In genomic region chr2:65032016-65032975, GRCh38 we compare ENCODE assay signal across 10 cellular contexts. TPM values are rescaled to one million over a fixed set of nuclear protein-coding genes. Genes with fewer than 3 reads are reported as not detected.
DNase-seq lines count a peak whose midpoint lies in the region; ATAC-seq lines count a peak whose summit lies in the region.
"Had no signal": no experiment of that assay in that cellular context is flagged by ENCODE, and none has a peak within 500 bp of the region (broad histone marks: within the 10 kb centered on the region; RNA-seq: fewer than 3 reads in every experiment).

No MANE protein-coding gene starts in this region.

- no peaks in the 10 kb centered on the region for H3K9me3 Mint-ChIP-seq in activated T-cell treated with anti-CD3 and anti-CD28 coated beads, Interleukin-2, amount 50 U/mL, for 24 hours
- H3K9me3 Mint-ChIP-seq in stimulated activated naive CD8-positive, alpha-beta T cell treated with anti-CD3 and anti-CD28 coated beads, Interleukin-15, amount 100 ng/mL, for 72 hours, result no peaks in the 10 kb centered on the region
- H3K9me3 Mint-ChIP-seq: activated naive CD4-positive, alpha-beta T cell treated with anti-CD3 and anti-CD28 coated beads for 36 hours had no signal

- H3K36me3 Mint-ChIP-seq in activated T-cell treated with anti-CD3 and anti-CD28 coated beads, Interleukin-2, amount 50 U/mL, for 24 hours (ENCODE audit: low read depth), result no peaks in the 10 kb centered on the region

- peak overlapping the region; percentile 19 for H3K27ac Mint-ChIP-seq in activated T-cell treated with anti-CD3 and anti-CD28 coated beads, Interleukin-2, amount 50 U/mL, for 24 hours
- H3K27ac Mint-ChIP-seq in stimulated activated naive CD8-positive, alpha-beta T cell treated with anti-CD3 and anti-CD28 coated beads, Interleukin-15, amount 100 ng/mL, for 72 hours, result peak overlapping the region; percentile 50 to 80
- H3K27ac Mint-ChIP-seq: activated naive CD4-positive, alpha-beta T cell treated with anti-CD3 and anti-CD28 coated beads for 36 hours had no signal

- peak overlapping the region; percentile 8 for H3K4me3 Mint-ChIP-seq in activated T-cell treated with anti-CD3 and anti-CD28 coated beads, Interleukin-2, amount 50 U/mL, for 24 hours
- H3K4me3 Mint-ChIP-seq in stimulated activated naive CD8-positive, alpha-beta T cell treated with anti-CD3 and anti-CD28 coated beads, Interleukin-15, amount 100 ng/mL, for 72 hours, result peak overlapping the region; percentile 15 to 57
- H3K4me3 Mint-ChIP-seq: activated naive CD4-positive, alpha-beta T cell treated with anti-CD3 and anti-CD28 coated beads for 36 hours had no signal

- no peaks in the 10 kb centered on the region for H3K27me3 Mint-ChIP-seq in activated T-cell treated with anti-CD3 and anti-CD28 coated beads, Interleukin-2, amount 50 U/mL, for 24 hours
- no peaks in the 10 kb centered on the region for H3K27me3 Mint-ChIP-seq in stimulated activated naive CD8-positive, alpha-beta T cell treated with anti-CD3 and anti-CD28 coated beads, Interleukin-15, amount 100 ng/mL, for 72 hours

- peak; percentile 73 to 86 for ATAC-seq in left cardiac atrium
- ATAC-seq in stimulated activated naive CD8-positive, alpha-beta T cell treated with anti-CD3 and anti-CD28 coated beads, Interleukin-15, amount 100 ng/mL, for 72 hours, result no peak

- peak; percentile 35 for DNase-seq in activated T-cell treated with anti-CD3 and anti-CD28 coated beads, Interleukin-2, amount 50 U/mL, for 24 hours
- DNase-seq in activated T-cell treated with anti-CD3 and anti-CD28 coated beads for 4 hours (no peak), NCI-H345 (lab: John Stamatoyannopoulos, UW) (peak; percentile 51), left cardiac atrium (no peak), NCI-H446 treated with DMSO at 0.1 percent for 48 hours (lab: John Stamatoyannopoulos, UW) (no peak), GF-D8 (lab: John Stamatoyannopoulos, UW) (no peak)
- no peak for DNase-seq in stimulated activated naive CD8-positive, alpha-beta T cell treated with anti-CD3 and anti-CD28 coated beads, Interleukin-15, amount 100 ng/mL, for 72 hours
- DNase-seq in effector CD4-positive, alpha-beta T cell, result no peak
- DNase-seq: MG63 had no signal

- intact Hi-C loops in left cardiac atrium (cut with DNase I), result no loop called here

- H3K4me1 Mint-ChIP-seq in activated T-cell treated with anti-CD3 and anti-CD28 coated beads, Interleukin-2, amount 50 U/mL, for 24 hours (ENCODE audit: low read depth), result peaks cover 23% of the 10 kb centered on the region
- H3K4me1 Mint-ChIP-seq in stimulated activated naive CD8-positive, alpha-beta T cell treated with anti-CD3 and anti-CD28 coated beads, Interleukin-15, amount 100 ng/mL, for 72 hours, result peaks cover 21% of the 10 kb centered on the region

RNA-seq across cellular contexts. Expression of gene CEP68, which starts 23.9 kb away (rescaled TPM):
- 10 to 100 TPM; 12.6 to 15.4 TPM for total RNA-seq in left cardiac atrium

RNA-seq across cellular contexts. Expression of gene SLC1A4, which starts 43.1 kb away (rescaled TPM):
- total RNA-seq in left cardiac atrium, result 1 to 10 TPM; 3.6 to 5.2 TPM

Comparison
In these comparisons a context has a peak if more than half of its experiments do, and no peak if none do; other contexts are left out.
1. DNase-seq: peak in activated T-cell treated with anti-CD3 and anti-CD28 coated beads, Interleukin-2, amount 50 U/mL, for 24 hours (single experiment) and NCI-H345 (single experiment); none in activated T-cell treated with anti-CD3 and anti-CD28 coated beads for 4 hours (single experiment), left cardiac atrium (single experiment), stimulated activated naive CD8-positive, alpha-beta T cell treated with anti-CD3 and anti-CD28 coated beads, Interleukin-15, amount 100 ng/mL, for 72 hours (0 of 2), effector CD4-positive, alpha-beta T cell (single experiment), NCI-H446 treated with DMSO at 0.1 percent for 48 hours (single experiment) and GF-D8 (single experiment).